Comparison of ENCODE assay signal across 7 cellular contexts in the genomic region with DNA sequence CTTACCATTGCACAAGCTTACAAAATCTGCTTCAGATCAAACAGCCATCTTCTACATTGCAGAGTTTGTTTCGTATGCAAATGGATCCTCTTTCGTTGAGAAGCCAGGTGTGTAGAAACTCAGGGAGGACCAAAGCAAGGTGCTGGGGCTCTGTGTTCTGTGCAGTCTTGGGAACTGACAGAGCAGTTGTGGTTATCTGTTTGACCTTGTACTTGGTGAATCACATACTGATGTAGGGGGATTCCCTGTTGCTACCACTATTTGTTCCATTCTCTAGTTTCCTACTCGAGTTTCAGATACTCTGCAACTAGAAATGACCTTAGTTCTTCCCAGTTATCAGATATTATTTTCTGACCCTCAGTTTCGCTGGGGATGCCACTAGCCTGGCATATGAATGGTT.
A peak's percentile ranks its signal among the peaks of the same experiment; 100 is the strongest.
DNase-seq lines count a peak whose midpoint lies in the region; ATAC-seq and TF ChIP-seq lines count a peak whose summit lies in the region.

No MANE protein-coding gene starts in this region.

- peak; percentile 100 for ATAC-seq in GM18858 (IDR thresholded peaks at IDR 0.05; ENCODE audit: unreplicated experiment)
- ATAC-seq in GM21381 (IDR thresholded peaks at IDR 0.05; ENCODE audit: unreplicated experiment) = peak; percentile 99
- peak; percentile 99 for ATAC-seq in HG03135 (IDR thresholded peaks at IDR 0.05; ENCODE audit: unreplicated experiment)

- no peak overlapping the region for H3K4me3 ChIP-seq in fibroblast of mammary gland (ENCODE audit: control insufficient read depth, low read depth, low read length)

- DNase-seq in fibroblast of mammary gland (ENCODE audit: low read depth) (peak; percentile 5), SKM-1 (lab: John Stamatoyannopoulos, UW; ENCODE audit: unreplicated experiment) (no peak), hypothalamus (lab: John Stamatoyannopoulos, UW) (no peak), NCI-H2171 (lab: John Stamatoyannopoulos, UW) (no peak)

- no peak for TF ChIP-seq CTCF in fibroblast of mammary gland (conservative IDR thresholded peaks at IDR 0.05; ENCODE audit: control insufficient read depth, insufficient read depth, low read depth, low read length)
